ENCODE assay signal across 10 cellular contexts in genomic region chr12:76144253-76144564, GRCh38. TPM values are rescaled to one million over a fixed set of nuclear protein-coding genes. Genes with fewer than 3 reads are reported as not detected.
DNase-seq lines count a peak whose midpoint lies in the region; ATAC-seq and TF ChIP-seq lines count a peak whose summit lies in the region.
"Had no signal": no experiment of that assay in that cellular context is flagged by ENCODE, and none has a peak within 500 bp of the region (broad histone marks: within the 10 kb centered on the region; RNA-seq: fewer than 3 reads in every experiment).

No MANE protein-coding gene starts in this region.

- no peaks in the 10 kb centered on the region for H3K36me3 ChIP-seq in brain microvascular endothelial cell (replicated peaks)
- H3K36me3 ChIP-seq: adrenal gland, pancreas had no signal

- DNase-seq in NCI-H2107 (lab: John Stamatoyannopoulos, UW) (peak; percentile 39), NCI-H2107 treated with DMSO at 0.1 percent for 48 hours (lab: John Stamatoyannopoulos, UW; ENCODE audit: unreplicated experiment) (no peak), NCI-H2171 treated with DMSO at 0.1 percent for 48 hours (lab: John Stamatoyannopoulos, UW) (peak; percentile 47), brain microvascular endothelial cell (peak; percentile 81), posterior vena cava (ENCODE audit: low spot score) (no peak), cerebellar cortex (ENCODE audit: low spot score) (no peak)
- DNase-seq in stimulated activated CD4-positive, alpha-beta T cell treated with anti-CD3 and anti-CD28 coated beads, Interleukin-2, amount 100 ng/mL, for 24 hours = peak; percentile 24 to 42
- DNase-seq: pancreas had no signal

- H3K27ac ChIP-seq in brain microvascular endothelial cell = no peak overlapping the region
- H3K27ac ChIP-seq: adrenal gland, pancreas had no signal

- TF ChIP-seq CTCF in brain microvascular endothelial cell (IDR thresholded peaks at IDR 0.05; ENCODE audit: low read depth, low read length, missing control alignments) = no peak

- no peaks in the 10 kb centered on the region for H3K27me3 ChIP-seq in brain microvascular endothelial cell (replicated peaks)
- H3K27me3 ChIP-seq: adrenal gland, pancreas had no signal

- no peak overlapping the region for H3K4me3 ChIP-seq in brain microvascular endothelial cell (ENCODE audit: low read depth, low read length)
- H3K4me3 ChIP-seq: adrenal gland, pancreas had no signal

- intact Hi-C loops in posterior vena cava (cut with DNase I) = no loop called here

- ATAC-seq in HG03135 (IDR thresholded peaks at IDR 0.05; ENCODE audit: unreplicated experiment) = no peak
- ATAC-seq: pancreas had no signal

- in situ Hi-C loops in brain microvascular endothelial cell (cut with HindIII; ENCODE audit: low pct_ligation_motif_present, low sequenced_read_pairs) = no loop called here

RNA-seq across cellular contexts. Expression of gene NAP1L1, which starts 59.7 kb away (rescaled TPM):
- total RNA-seq in posterior vena cava = 100 to 1,000 TPM; 281 to 331 TPM

Comparison
In these comparisons a context has a peak if more than half of its experiments do, and no peak if none do; other contexts are left out.
1. DNase-seq: peak in NCI-H2107 (single experiment), NCI-H2171 treated with DMSO at 0.1 percent for 48 hours (single experiment), brain microvascular endothelial cell (single experiment) and stimulated activated CD4-positive, alpha-beta T cell treated with anti-CD3 and anti-CD28 coated beads, Interleukin-2, amount 100 ng/mL, for 24 hours (2 of 2); none in NCI-H2107 treated with DMSO at 0.1 percent for 48 hours (single experiment), posterior vena cava (single experiment) and cerebellar cortex (single experiment).